Comparison of ENCODE assay signal across 11 cellular contexts in the genomic region with DNA sequence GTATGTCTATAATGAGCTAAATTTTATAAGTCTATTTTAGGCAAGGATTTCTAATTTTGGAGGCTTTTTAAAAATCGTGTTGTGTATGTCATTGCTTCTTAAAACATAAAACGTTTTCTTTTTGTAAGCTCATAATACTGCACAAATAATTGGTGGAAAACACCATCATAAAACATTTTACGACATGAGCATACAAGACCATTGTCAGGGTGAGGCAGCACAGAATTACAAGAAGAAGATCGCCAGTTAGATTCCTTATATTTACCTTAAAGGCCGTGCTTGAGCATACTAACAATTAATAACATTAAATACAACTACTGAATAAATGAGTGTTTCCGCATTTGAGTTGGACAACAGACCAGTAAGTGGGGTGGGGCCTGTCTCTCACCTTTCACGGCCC. TPM values are rescaled to one million over a fixed set of nuclear protein-coding genes. Genes with fewer than 3 reads are reported as not detected.
A peak's percentile ranks its signal among the peaks of the same experiment; 100 is the strongest.
DNase-seq lines count a peak whose midpoint lies in the region; ATAC-seq, FAIRE-seq and TF ChIP-seq lines count a peak whose summit lies in the region.
"Had no signal": no experiment of that assay in that cellular context is flagged by ENCODE, and none has a peak within 500 bp of the region (broad histone marks: within the 10 kb centered on the region; RNA-seq: fewer than 3 reads in every experiment).

No MANE protein-coding gene starts in this region.

- no peak overlapping the region for H4K8ac ChIP-seq in mesendoderm (ENCODE audit: low read depth, low read length)

- H2BK120ac ChIP-seq in mesendoderm (ENCODE audit: low read depth, low read length): no peak overlapping the region

- DNase-seq in activated naive CD4-positive, alpha-beta T cell treated with anti-CD3 and anti-CD28 coated beads, Interleukin-2, amount 50 U/mL, for 16 hours: no peak
- no peak for DNase-seq in body of pancreas
- DNase-seq in mesendoderm: no peak
- DNase-seq in tibial nerve (ENCODE audit: low spot score in 2 of 2): no peak
- no peak for DNase-seq in GM12892 (ENCODE audit: insufficient read length)
- no peak for DNase-seq in activated CD8-positive, alpha-beta T cell treated with anti-CD3 and anti-CD28 coated beads for 36 hours
- DNase-seq in GM12891 (ENCODE audit: insufficient read length, low spot score): no peak
- DNase-seq: CD4-positive, CD25-positive, alpha-beta regulatory T cell; NCI-H1436 treated with DMSO at 0.1 percent for 48 hours had no signal

- no peak for TF ChIP-seq EP300 in tibial nerve (IDR thresholded peaks at IDR 0.05)

- FAIRE-seq in GM12892 (lab: Jason Lieb, UNC) (no peak), GM12891 (lab: Jason Lieb, UNC) (no peak)

- TF ChIP-seq CTCF in body of pancreas (IDR thresholded peaks at IDR 0.05): no peak
- no peak for TF ChIP-seq CTCF in tibial nerve (IDR thresholded peaks at IDR 0.05)
- no peak for TF ChIP-seq CTCF in activated CD8-positive, alpha-beta T cell treated with anti-CD3 and anti-CD28 coated beads for 36 hours (IDR thresholded peaks at IDR 0.05)

- H3K4me1 ChIP-seq in body of pancreas: peaks cover 15% of the 10 kb centered on the region
- H3K4me1 ChIP-seq in mesendoderm (ENCODE audit: control insufficient read depth, low read depth, low read length): peaks cover 3% of the 10 kb centered on the region
- peaks cover 0 to 35% (median 5%) of the 10 kb centered on the region in 4 donors for H3K4me1 ChIP-seq in tibial nerve

- no peak overlapping the region for H3K27ac Mint-ChIP-seq in activated naive CD4-positive, alpha-beta T cell treated with anti-CD3 and anti-CD28 coated beads, Interleukin-2, amount 50 U/mL, for 24 hours
- H3K27ac Mint-ChIP-seq in activated CD8-positive, alpha-beta T cell treated with anti-CD3 and anti-CD28 coated beads for 36 hours: no peak overlapping the region
- H3K27ac Mint-ChIP-seq: CD4-positive, CD25-positive, alpha-beta regulatory T cell had no signal

- peak overlapping the region; percentile 50 for H3K4me3 Mint-ChIP-seq in activated naive CD4-positive, alpha-beta T cell treated with anti-CD3 and anti-CD28 coated beads, Interleukin-2, amount 50 U/mL, for 24 hours
- no peak overlapping the region for H3K4me3 Mint-ChIP-seq in activated CD8-positive, alpha-beta T cell treated with anti-CD3 and anti-CD28 coated beads for 36 hours

- no peaks in the 10 kb centered on the region for H3K36me3 Mint-ChIP-seq in activated naive CD4-positive, alpha-beta T cell treated with anti-CD3 and anti-CD28 coated beads, Interleukin-2, amount 50 U/mL, for 24 hours
- H3K36me3 Mint-ChIP-seq in activated CD8-positive, alpha-beta T cell treated with anti-CD3 and anti-CD28 coated beads for 36 hours (ENCODE audit: low read depth): no peaks in the 10 kb centered on the region
- H3K36me3 Mint-ChIP-seq: CD4-positive, CD25-positive, alpha-beta regulatory T cell had no signal

- H3K4ac ChIP-seq in mesendoderm (ENCODE audit: low read depth, low read length): no peak overlapping the region

- no peak overlapping the region for H4K5ac ChIP-seq in mesendoderm (ENCODE audit: low read length)

- peak overlapping the region in 3 of 4 donors; percentile 5 to 67 (median 54) for H3K27ac ChIP-seq in body of pancreas
- H3K27ac ChIP-seq in mesendoderm (ENCODE audit: low read depth, low read length): peak overlapping the region; percentile 2
- H3K27ac ChIP-seq in tibial nerve: peak overlapping the region; percentile 65 to 92 (median 72)

- H3K27me3 ChIP-seq in body of pancreas: no peaks in the 10 kb centered on the region
- H3K27me3 ChIP-seq in mesendoderm (ENCODE audit: insufficient read depth, low read length, poor library complexity): no peaks in the 10 kb centered on the region
- no peaks in the 10 kb centered on the region for H3K27me3 ChIP-seq in tibial nerve

- peak overlapping the region; percentile 97 for H3K18ac ChIP-seq in mesendoderm (ENCODE audit: low read length)

- H2BK15ac ChIP-seq in mesendoderm (replicated peaks; ENCODE audit: low read depth): no peak overlapping the region

- CTCF ChIA-PET in activated CD8-positive, alpha-beta T cell treated with anti-CD3 and anti-CD28 coated beads for 36 hours (lab: Charles Lee): interaction anchor here (0.6 to 3.3 kb wide), 3 partner anchors 8 to 118 kb away, joined by 3 to 30 read pairs (median 7); no protein-coding TSS in a partner anchor

- POLR2A ChIA-PET in activated CD8-positive, alpha-beta T cell treated with anti-CD3 and anti-CD28 coated beads for 36 hours (lab: Charles Lee): no interaction called here

- H3K9me3 Mint-ChIP-seq in activated naive CD4-positive, alpha-beta T cell treated with anti-CD3 and anti-CD28 coated beads, Interleukin-2, amount 50 U/mL, for 24 hours: no peaks in the 10 kb centered on the region
- no peaks in the 10 kb centered on the region for H3K9me3 Mint-ChIP-seq in activated CD8-positive, alpha-beta T cell treated with anti-CD3 and anti-CD28 coated beads for 36 hours

- peak overlapping the region; percentile 88 for H3K56ac ChIP-seq in mesendoderm (ENCODE audit: low read length)

- H3K79me1 ChIP-seq in mesendoderm (ENCODE audit: low read length): no peaks in the 10 kb centered on the region

- H3K9ac ChIP-seq in mesendoderm (ENCODE audit: low read length): peak overlapping the region; percentile 75

- peak overlapping the region; percentile 82 for H3K4me2 ChIP-seq in mesendoderm (ENCODE audit: low read length)

- no peak overlapping the region for H2AK5ac ChIP-seq in mesendoderm (ENCODE audit: low read length)

- peaks cover 17% of the 10 kb centered on the region for H3K4me1 Mint-ChIP-seq in activated naive CD4-positive, alpha-beta T cell treated with anti-CD3 and anti-CD28 coated beads, Interleukin-2, amount 50 U/mL, for 24 hours
- peaks cover 14% of the 10 kb centered on the region for H3K4me1 Mint-ChIP-seq in activated CD8-positive, alpha-beta T cell treated with anti-CD3 and anti-CD28 coated beads for 36 hours (ENCODE audit: low read depth)

- no peak for ATAC-seq in body of pancreas
- ATAC-seq in activated CD8-positive, alpha-beta T cell treated with anti-CD3 and anti-CD28 coated beads for 36 hours: no peak

- H3K4me3 ChIP-seq in body of pancreas (no peak overlapping the region), mesendoderm (ENCODE audit: low read length) (no peak overlapping the region), tibial nerve (peak overlapping the region in 3 of 4 donors; percentile 20 to 54 (median 26))

- intact Hi-C loops in body of pancreas (cut with DNase I): no loop called here
- intact Hi-C loops in activated CD8-positive, alpha-beta T cell treated with anti-CD3 and anti-CD28 coated beads for 36 hours (cut with micrococcal nuclease): no loop called here

- 27 to 30% methylated on average over 7 of the region's 7 CpGs for WGBS in body of pancreas, 2 donors
- no CpG with 5 or more reads among the region's 7 CpGs for WGBS in mesendoderm (ENCODE audit: extremely low coverage, insufficient coverage, low lambda C conversion rate)
- 26 to 33% methylated on average over 7 of the region's 7 CpGs for WGBS in tibial nerve, 2 donors

- peaks cover 56% of the 10 kb centered on the region for H3K27me3 Mint-ChIP-seq in activated naive CD4-positive, alpha-beta T cell treated with anti-CD3 and anti-CD28 coated beads, Interleukin-2, amount 50 U/mL, for 24 hours
- peaks cover 60% of the 10 kb centered on the region for H3K27me3 Mint-ChIP-seq in activated CD8-positive, alpha-beta T cell treated with anti-CD3 and anti-CD28 coated beads for 36 hours

- no peak overlapping the region for H2BK5ac ChIP-seq in mesendoderm (ENCODE audit: low read length)

- H3K36me3 ChIP-seq in body of pancreas (replicated peaks in 1 of 2; ENCODE audit: insufficient read depth in 1 of 2, low read depth in 2 of 2): no peaks in the 10 kb centered on the region
- H3K36me3 ChIP-seq in mesendoderm (ENCODE audit: control insufficient read depth, insufficient read depth, low read length): no peaks in the 10 kb centered on the region
- H3K36me3 ChIP-seq in tibial nerve: no peaks in the 10 kb centered on the region

- H3K79me2 ChIP-seq in mesendoderm (ENCODE audit: control insufficient read depth, insufficient read depth, low read length): no peaks in the 10 kb centered on the region

- H3K23ac ChIP-seq in mesendoderm (ENCODE audit: low read length): peak overlapping the region; percentile 57

- TF ChIP-seq POLR2A in body of pancreas (IDR thresholded peaks at IDR 0.05) (no peak), tibial nerve (IDR thresholded peaks at IDR 0.05) (no peak), GM12892 (IDR thresholded peaks at IDR 0.05; ENCODE audit: low read depth, low read length) (no peak), GM12891 (IDR thresholded peaks at IDR 0.05; ENCODE audit: low read depth, low read length) (no peak)

- no peaks in the 10 kb centered on the region for H3K9me3 ChIP-seq in body of pancreas
- H3K9me3 ChIP-seq in tibial nerve: no peaks in the 10 kb centered on the region

TF ChIP-seq in GM12891, 5 proteins besides CTCF, POLR2A, EP300 and RAD21:
- TF ChIP-seq POU2F2 (IDR thresholded peaks at IDR 0.05; ENCODE audit: low read depth, low read length) (no peak), SPI1 (IDR thresholded peaks at IDR 0.05; ENCODE audit: low read depth, low read length) (no peak), POLR2AphosphoS5 (IDR thresholded peaks at IDR 0.05; ENCODE audit: low read depth, low read length) (no peak), TAF1 (IDR thresholded peaks at IDR 0.05; ENCODE audit: low read depth, low read length) (no peak), PAX5 (IDR thresholded peaks at IDR 0.05; ENCODE audit: insufficient read depth, low read length, severe bottlenecking) (no peak)

RNA-seq across cellular contexts. Expression of gene LMX1A, which starts 19.1 kb away (rescaled TPM):
- total RNA-seq in body of pancreas: not detected
- not detected for polyA plus RNA-seq in mesendoderm (2013, experiment 1 of 2)
- not detected for polyA plus RNA-seq in mesendoderm (2013, experiment 2 of 2)
- total RNA-seq in tibial nerve: under 1 TPM in 1 of 4 donors, not detected in 3; 0.84 TPM
- not detected for polyA plus RNA-seq in GM12892 (2012; ENCODE audit: missing spikeins)
- not detected for total RNA-seq in activated CD8-positive, alpha-beta T cell treated with anti-CD3 and anti-CD28 coated beads for 36 hours
- polyA plus RNA-seq in GM12891 (2012; ENCODE audit: low read depth, missing spikeins): not detected
- total RNA-seq: CD4-positive, CD25-positive, alpha-beta regulatory T cell; T-helper 1 cell treated with Interleukin-12 subunit alpha and Interleukin-12 subunit beta and Interleukin-4 antibody, amounts not matched to agents 30 ng/mL and 1 ng/mL, for 36 hours had no signal
- polyA plus RNA-seq: CD4-positive, CD25-positive, alpha-beta regulatory T cell had no signal

Comparison
In these comparisons a context has a peak if more than half of its experiments do, and no peak if none do; other contexts are left out.
1. H3K27ac ChIP-seq: peak in every context shown above with its lines; median percentile 72 in tibial nerve; 54 in body of pancreas; 2 in mesendoderm.
2. H3K4me3 ChIP-seq: peak in tibial nerve (3 of 4); none in body of pancreas (0 of 2) and mesendoderm (single experiment).